Comparison of ENCODE assay signal across 12 cellular contexts in the genomic region with DNA sequence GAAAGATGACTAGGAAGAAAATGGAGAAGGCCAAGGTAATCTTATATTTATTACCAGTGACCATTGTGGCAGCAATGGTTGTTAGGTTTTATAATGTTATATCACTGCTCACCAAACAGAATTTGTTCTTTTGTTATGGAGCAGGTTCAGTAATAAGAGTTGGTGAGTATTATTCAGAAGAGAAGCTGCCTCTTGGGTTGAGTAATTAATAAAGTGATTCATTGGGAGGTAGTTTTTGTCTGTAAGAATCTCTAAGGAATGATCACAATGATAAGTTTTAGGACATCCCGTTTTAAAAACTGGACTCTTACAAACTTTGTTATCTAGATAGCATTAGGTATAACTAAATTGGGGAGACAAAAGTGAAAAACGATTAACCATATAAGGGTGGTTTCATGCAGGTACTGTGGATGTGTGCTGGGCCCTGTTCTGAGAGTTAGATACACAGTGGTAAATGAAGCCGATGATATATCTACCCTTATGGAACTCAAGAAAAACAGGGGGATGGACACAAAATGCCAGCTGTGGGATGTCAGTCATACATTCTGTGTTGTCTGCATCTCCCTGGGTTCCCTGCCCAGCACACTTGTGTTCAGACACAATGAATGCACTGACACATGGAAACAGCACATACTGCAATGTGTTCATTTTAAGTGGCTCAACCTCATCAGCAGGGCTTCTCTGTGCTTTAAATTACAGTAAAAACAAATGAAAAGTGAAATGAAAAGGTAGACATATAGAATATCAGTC. TPM values are rescaled to one million over a fixed set of nuclear protein-coding genes. Genes with fewer than 3 reads are reported as not detected.
DNase-seq lines count a peak whose midpoint lies in the region; ATAC-seq, FAIRE-seq and TF ChIP-seq lines count a peak whose summit lies in the region.
"Had no signal": no experiment of that assay in that cellular context is flagged by ENCODE, and none has a peak within 500 bp of the region (broad histone marks: within the 10 kb centered on the region; RNA-seq: fewer than 3 reads in every experiment).

No MANE protein-coding gene starts in this region.

- H3K4me3 ChIP-seq in DND-41 (ENCODE audit: low read depth in 1 of 2, low read length in 2 of 2), result no peak overlapping the region
- no peak overlapping the region for H3K4me3 ChIP-seq in psoas muscle
- H3K4me3 ChIP-seq in small intestine (ENCODE audit: low read depth in 1 of 2, low read length in 2 of 2), result no peak overlapping the region
- H3K4me3 ChIP-seq: esophagus muscularis mucosa, Peyer's patch had no signal

- TF ChIP-seq CTCF in DND-41 (IDR thresholded peaks at IDR 0.05; ENCODE audit: borderline replicate concordance, extremely low read depth, low read length, poor library complexity, severe bottlenecking) (no peak), RWPE1 (conservative IDR thresholded peaks at IDR 0.05; ENCODE audit: low read depth) (no peak), psoas muscle (IDR thresholded peaks at IDR 0.05) (no peak)

- DNase-seq in DND-41, result no peak
- DNase-seq in RWPE1 (ENCODE audit: low spot score), result no peak
- DNase-seq in dermis blood vessel endothelial cell, result peak; percentile 42
- DNase-seq in psoas muscle, result no peak
- no peak for DNase-seq in stimulated activated naive CD4-positive, alpha-beta T cell (lab: John Stamatoyannopoulos, UW)
- DNase-seq in left colon, result no peak
- no peak for DNase-seq in cerebellum (ENCODE audit: low spot score)
- DNase-seq in small intestine, result no peak
- DNase-seq: activated CD8-positive, alpha-beta memory T cell treated with anti-CD3 and anti-CD28 coated beads, Interleukin-2, amount 50 U/mL, for 48 hours; mesendoderm; Peyer's patch had no signal

- no peak overlapping the region for H2AFZ ChIP-seq in DND-41 (ENCODE audit: low read depth, low read length)

- peak overlapping the region; percentile 90; the same call in 1 of the 2 replicates for H3K4me2 ChIP-seq in DND-41 (ENCODE audit: insufficient read depth, low read length)

- POLR2A ChIA-PET in RWPE1 (lab: Yijun Ruan, JAX; ENCODE audit: low non-redundant PET), result no interaction called here

- H4K20me1 ChIP-seq in DND-41 (ENCODE audit: insufficient read depth, low read length), result peaks cover 71% of the 10 kb centered on the region

- H3K36me3 ChIP-seq in DND-41 (ENCODE audit: insufficient read depth, low read length), result peaks cover 33% of the 10 kb centered on the region
- H3K36me3 ChIP-seq in psoas muscle (ENCODE audit: insufficient read depth in 1 of 2, low read depth in 1 of 2), result no peaks in the 10 kb centered on the region
- no peaks in the 10 kb centered on the region for H3K36me3 ChIP-seq in small intestine (ENCODE audit: control insufficient read depth in 2 of 2, insufficient read depth in 2 of 2, low read length in 2 of 2)
- H3K36me3 ChIP-seq: esophagus muscularis mucosa, Peyer's patch had no signal

- CTCF ChIA-PET in RWPE1 (lab: Yijun Ruan, JAX), result interaction anchor here (0.7 to 1.1 kb wide), 2 partner anchors 37 to 185 kb away, joined by 4 read pairs; no protein-coding TSS in a partner anchor

- H3K9ac ChIP-seq in DND-41 (ENCODE audit: low read depth, low read length), result no peak overlapping the region

- H3K27ac ChIP-seq in DND-41 (ENCODE audit: low read length) (peak overlapping the region; percentile 62), RWPE1 (peak overlapping the region; percentile 49; the same call in 1 of the 2 replicates), psoas muscle (peak overlapping the region; percentile 15), small intestine (ENCODE audit: low read depth in 1 of 2, low read length in 1 of 2) (no peak overlapping the region)

- H3K27me3 ChIP-seq in DND-41 (ENCODE audit: insufficient read depth, low read length, poor library complexity) (no peaks in the 10 kb centered on the region), psoas muscle (ENCODE audit: insufficient read depth in 3 of 3, low read length in 2 of 3) (no peaks in the 10 kb centered on the region), small intestine (ENCODE audit: control insufficient read depth in 2 of 2, insufficient read depth in 2 of 2, low read length in 2 of 2) (no peaks in the 10 kb centered on the region)
- H3K27me3 ChIP-seq: esophagus muscularis mucosa, Peyer's patch had no signal

- ATAC-seq in DND-41 (ENCODE audit: insufficient read depth, low read depth) (no peak), psoas muscle (peak in 3 of 4 donors; percentile 21 to 38 (median 30)), left colon (no peak)

- H3K79me2 ChIP-seq in DND-41 (ENCODE audit: insufficient read depth, low read length), result peaks cover 97% of the 10 kb centered on the region

- 52 to 59% (median 53%) methylated on average over 3 of the region's 3 CpGs for WGBS in psoas muscle, 3 donors
- 67 to 74% (median 68%) methylated on average over 3 of the region's 3 CpGs for WGBS in small intestine, 3 donors

- FAIRE-seq in small intestine (lab: Jason Lieb, UNC), result no peak

- no peaks in the 10 kb centered on the region for H3K9me3 ChIP-seq in DND-41 (ENCODE audit: insufficient read depth, low read length, severe bottlenecking)
- no peaks in the 10 kb centered on the region for H3K9me3 ChIP-seq in psoas muscle
- no peaks in the 10 kb centered on the region for H3K9me3 ChIP-seq in small intestine (ENCODE audit: control insufficient read depth, low read depth)
- H3K9me3 ChIP-seq: esophagus muscularis mucosa, Peyer's patch had no signal

- H3K4me1 ChIP-seq in DND-41 (ENCODE audit: insufficient read depth, low read length) (peaks cover 95% of the 10 kb centered on the region), psoas muscle (peaks cover 61% of the 10 kb centered on the region), small intestine (ENCODE audit: control insufficient read depth in 2 of 2, insufficient read depth in 1 of 2, low read depth in 1 of 2, low read length in 1 of 2) (peaks cover 0 to 7% of the 10 kb centered on the region in 2 donors)

- intact Hi-C loops in psoas muscle (cut with DNase I), result no loop called here
- intact Hi-C loops in left colon (cut with DNase I, micrococcal nuclease), result no loop called here

RNA-seq across cellular contexts. Expression of gene MAP4K4, which starts 7.5 kb away (rescaled TPM):
- 192 and 255 TPM in 2 replicates for total RNA-seq in dermis blood vessel endothelial cell
- 10 to 100 TPM; 45.5 to 89.5 (median 80.7) TPM for total RNA-seq in psoas muscle
- polyA plus RNA-seq in psoas muscle, result 10 to 100 TPM; 20.1 to 99.9 (median 54.0) TPM
- total RNA-seq in left colon, result 10 to 100 TPM; 24.9 to 37.5 TPM
- 190 TPM for total RNA-seq in cerebellum
- polyA plus RNA-seq in small intestine, result 10 to 100 TPM in 1 of 3 donors, 1 to 10 TPM in 2; 8.5 to 18.1 (median 9.5) TPM

Comparison
In these comparisons a context has a peak if more than half of its experiments do, and no peak if none do; other contexts are left out.
1. ATAC-seq: peak in psoas muscle (3 of 4); none in DND-41 (single experiment) and left colon (single experiment).
2. H3K27ac ChIP-seq: peak in DND-41 (single experiment), RWPE1 (single experiment) and psoas muscle (single experiment); none in small intestine (0 of 2).